ENCODE assay signal across 22 cellular contexts in genomic region chr6:41743406-41744235, GRCh38. TPM values are rescaled to one million over a fixed set of nuclear protein-coding genes. Genes with fewer than 3 reads are reported as not detected.
DNase-seq lines count a peak whose midpoint lies in the region; ATAC-seq, FAIRE-seq and TF ChIP-seq lines count a peak whose summit lies in the region.
"Had no signal": no experiment of that assay in that cellular context is flagged by ENCODE, and none has a peak within 500 bp of the region (broad histone marks: within the 10 kb centered on the region; RNA-seq: fewer than 3 reads in every experiment).

No MANE protein-coding gene starts in this region.

- in situ Hi-C loops in HepG2 (cut with HindIII; ENCODE audit: extremely low pct_ligation_motif_present, low pct_unique_long_range_greater_than_20kb), result no loop called here

- no peaks in the 10 kb centered on the region for H4K20me1 ChIP-seq in HepG2 (ENCODE audit: insufficient read depth, low read length)

- no TSS peak for BruUV-seq in HepG2 (replicated peaks; lab: Mats Ljungman, UMichigan)

- TF ChIP-seq POLR2A in HepG2 (IDR thresholded peaks at IDR 0.05; ENCODE audit: insufficient read depth in 1 of 2, low read depth in 2 of 2, low read length in 2 of 2) (no peak), right lobe of liver (IDR thresholded peaks at IDR 0.05) (no peak)

- H3K27ac ChIP-seq in HepG2 (ENCODE audit: extremely low read length, insufficient read depth, low read length) (no peak overlapping the region), right lobe of liver (no peak overlapping the region), WERI-Rb-1 (no peak overlapping the region)

- CTCF ChIA-PET in HepG2 (lab: Yijun Ruan, JAX; ENCODE audit: low intra/inter-chr PET ratio, low total read pairs), result no interaction called here

- H3K4me3 ChIP-seq in HepG2 (replicated peaks in 1 of 3; ENCODE audit: insufficient read depth in 1 of 3, low read depth in 2 of 3, low read length in 3 of 3) (no peak overlapping the region), right lobe of liver (no peak overlapping the region), mucosa of stomach (ENCODE audit: low read length) (peak overlapping the region; percentile 12), WERI-Rb-1 (ENCODE audit: low read depth, low read length) (no peak overlapping the region)

- no peak overlapping the region for H3K4me2 ChIP-seq in HepG2 (ENCODE audit: low read depth, low read length)
- H3K4me2 ChIP-seq: SK-N-SH had no signal

- no peaks in the 10 kb centered on the region for H3K79me2 ChIP-seq in HepG2 (ENCODE audit: insufficient read depth, low read length)

- no peak for TF ChIP-seq RAD21 in HepG2 (CRISPR knock-in tag; IDR thresholded peaks at IDR 0.05)

- ATAC-seq in HepG2 (no peak), right lobe of liver (no peak)

- TF ChIP-seq EP300 in HepG2 (IDR thresholded peaks at IDR 0.05; ENCODE audit: low read depth in 2 of 2, low read length in 2 of 2) (no peak), HepG2 (CRISPR knock-in tag; IDR thresholded peaks at IDR 0.05; ENCODE audit: borderline replicate concordance) (no peak)

- H3K36me3 ChIP-seq in HepG2 (replicated peaks in 1 of 2; ENCODE audit: control insufficient read depth in 1 of 2, insufficient read depth in 2 of 2, low read length in 2 of 2) (no peaks in the 10 kb centered on the region), right lobe of liver (no peaks in the 10 kb centered on the region), mucosa of stomach (ENCODE audit: control insufficient read depth, insufficient read depth, low read length) (no peaks in the 10 kb centered on the region), WERI-Rb-1 (no peaks in the 10 kb centered on the region)

- intact Hi-C loops in HepG2 (cut with micrococcal nuclease; ENCODE audit: unreplicated experiment), result no loop called here
- intact Hi-C loops in right lobe of liver (cut with DNase I), result no loop called here

- POLR2A ChIA-PET in HepG2 (lab: Yijun Ruan, JAX), result interaction anchor here (1.1 to 10.4 kb wide), 4 partner anchors 9 to 25 kb away, joined by 5 to 120 read pairs (median 66); partner anchors contain the start of gene TFEB

- H3K27me3 ChIP-seq in HepG2 (ENCODE audit: control insufficient read depth in 1 of 2, insufficient read depth in 2 of 2, low read length in 2 of 2) (no peaks in the 10 kb centered on the region), right lobe of liver (no peaks in the 10 kb centered on the region), mucosa of stomach (ENCODE audit: control insufficient read depth, insufficient read depth, low read length) (no peaks in the 10 kb centered on the region), WERI-Rb-1 (ENCODE audit: insufficient read depth, low read depth, severe bottlenecking) (no peaks in the 10 kb centered on the region)

- WGBS in HepG2 (ENCODE audit: low lambda C conversion rate), result 95% methylated on average over 1 of the region's 6 CpGs
- WGBS in right lobe of liver (ENCODE audit: insufficient coverage, low coverage, low lambda C conversion rate, missing lambda C conversion rate), result 90% methylated on average over 3 of the region's 6 CpGs

- FAIRE-seq in HepG2 (lab: Jason Lieb, UNC), result no peak
- FAIRE-seq: G401.6 had no signal

- no peak overlapping the region for H2AFZ ChIP-seq in HepG2 (ENCODE audit: low read length)

- DNase-seq in HepG2 (ENCODE audit: low spot score) (no peak), right lobe of liver (no peak), LoVo (ENCODE audit: low spot score) (no peak), hepatic stellate cell (ENCODE audit: low spot score) (no peak), WERI-Rb-1 (no peak)
- DNase-seq: 8988T; DMS 273 treated with DMSO at 0.1 percent for 48 hours; DND-41; Kasumi-1; MM.1S; NCI-H1092; NCI-H146; NCI-H2081; NCI-H446 treated with DMSO at 0.1 percent for 48 hours; NCI-H69; NK-92 treated with Interleukin-12 subunit alpha and Interleukin-12 subunit beta, amount 100 ng/mL, for 24 hours; SHP77 treated with DMSO at 0.1 percent for 48 hours; SK-N-SH had no signal

- H3K4me1 ChIP-seq in HepG2 (ENCODE audit: insufficient read depth, low read length) (peaks cover 100% of the 10 kb centered on the region), right lobe of liver (no peaks in the 10 kb centered on the region), mucosa of stomach (ENCODE audit: control insufficient read depth, insufficient read depth, low read length) (peaks cover 74% of the 10 kb centered on the region)

- H3K9me3 ChIP-seq in HepG2 (ENCODE audit: low read length), result no peaks in the 10 kb centered on the region
- no peaks in the 10 kb centered on the region for H3K9me3 ChIP-seq in right lobe of liver
- H3K9me3 ChIP-seq in mucosa of stomach (ENCODE audit: control insufficient read depth, low read length), result no peaks in the 10 kb centered on the region
- no peaks in the 10 kb centered on the region for H3K9me3 ChIP-seq in WERI-Rb-1 (ENCODE audit: severe bottlenecking)
- H3K9me3 ChIP-seq: SK-N-SH had no signal

- TF ChIP-seq CTCF in HepG2 (CRISPR knock-in tag; IDR thresholded peaks at IDR 0.05) (no peak), right lobe of liver (IDR thresholded peaks at IDR 0.05) (no peak), WERI-Rb-1 (IDR thresholded peaks at IDR 0.05; ENCODE audit: low read depth, low read length) (no peak)

- H3K9ac ChIP-seq in HepG2 (ENCODE audit: insufficient read depth, low read depth, low read length) (no peak overlapping the region), mucosa of stomach (ENCODE audit: low read length) (peak overlapping the region; percentile 63)
- H3K9ac ChIP-seq: SK-N-SH had no signal

RNA-seq across cellular contexts. Expression of gene PGC, which starts 3.6 kb away (rescaled TPM):
- 225 and 502 TPM in 2 replicates for total RNA-seq in HepG2 (2016; rRNA removed; fragmentation: Illumina TruSeq; extraction: Trizol)
- 33.5 and 35.5 TPM in 2 replicates for total RNA-seq in HepG2 (2016; cell fraction: cytosol; rRNA removed; fragmentation: Illumina TruSeq; extraction: Trizol; ENCODE audit: low read depth)
- 215 and 502 TPM in 2 replicates for total RNA-seq in HepG2 (2016; cell fraction: insoluble cytoplasmic fraction; rRNA removed; fragmentation: Illumina TruSeq; extraction: Trizol)
- 52.5 and 53.3 TPM in 2 replicates for total RNA-seq in HepG2 (2016; cell fraction: membrane; rRNA removed; fragmentation: Illumina TruSeq; extraction: Trizol)
- total RNA-seq in HepG2 (2016; cell fraction: nucleus; rRNA removed; fragmentation: Illumina TruSeq; extraction: Trizol), result 408 and 459 TPM in 2 replicates
- polyA plus RNA-seq in HepG2 (2011; rRNA removed), result 397 and 426 TPM in 2 replicates
- polyA plus RNA-seq in HepG2 (2011; cell fraction: cytosol; rRNA removed), result 243 and 350 TPM in 2 replicates
- 216 and 252 TPM in 2 replicates for polyA plus RNA-seq in HepG2 (2011; cell fraction: nucleus; rRNA removed)
- 62.0 and 149 TPM in 2 replicates for polyA plus RNA-seq in HepG2 (2012)
- polyA plus RNA-seq in HepG2 (2016; cell fraction: cytosol; fragmentation: Illumina TruSeq; extraction: Trizol; ENCODE audit: low read depth), result 47.7 and 50.1 TPM in 2 replicates
- 245 and 256 TPM in 2 replicates for polyA plus RNA-seq in HepG2 (2016; cell fraction: insoluble cytoplasmic fraction; fragmentation: Illumina TruSeq; extraction: Trizol; ENCODE audit: low read depth)
- 48.1 and 51.7 TPM in 2 replicates for polyA plus RNA-seq in HepG2 (2016; cell fraction: membrane; fragmentation: Illumina TruSeq; extraction: Trizol; ENCODE audit: low read depth)
- 704 and 739 TPM in 2 replicates for polyA plus RNA-seq in HepG2 (2016; cell fraction: nucleus; fragmentation: Illumina TruSeq; extraction: Trizol; ENCODE audit: insufficient read depth, low read depth)
- polyA minus RNA-seq in HepG2 (2011; rRNA and poly(A)+ RNA removed; ENCODE audit: low replicate concordance), result 0.21 and 469 TPM in 2 replicates
- 339 and 439 TPM in 2 replicates for polyA minus RNA-seq in HepG2 (2011; cell fraction: cytosol; rRNA and poly(A)+ RNA removed)
- 61.8 and 63.7 TPM in 2 replicates for polyA minus RNA-seq in HepG2 (2011; cell fraction: nucleus; rRNA and poly(A)+ RNA removed)
- under 1 TPM in 1 of 6 experiments, not detected in 5; 0.31 TPM for total RNA-seq in right lobe of liver
- total RNA-seq: H4 had no signal
- polyA plus RNA-seq: AG04450, SK-N-SH had no signal

RNA-seq across cellular contexts. Expression of gene TFEB, which starts 8.2 kb away (rescaled TPM):
- total RNA-seq in HepG2 (2016; rRNA removed; fragmentation: Illumina TruSeq; extraction: Trizol) (12.8 and 13.3 TPM in 2 replicates), right lobe of liver (1 to 10 TPM; 4.5 to 9.2 (median 6.6) TPM)
- 7.3 and 10.0 TPM in 2 replicates for total RNA-seq in HepG2 (2016; cell fraction: cytosol; rRNA removed; fragmentation: Illumina TruSeq; extraction: Trizol; ENCODE audit: low read depth)
- total RNA-seq in HepG2 (2016; cell fraction: insoluble cytoplasmic fraction; rRNA removed; fragmentation: Illumina TruSeq; extraction: Trizol), result 10.9 and 15.1 TPM in 2 replicates
- total RNA-seq in HepG2 (2016; cell fraction: membrane; rRNA removed; fragmentation: Illumina TruSeq; extraction: Trizol), result 15.3 and 15.8 TPM in 2 replicates
- 9.0 and 11.5 TPM in 2 replicates for total RNA-seq in HepG2 (2016; cell fraction: nucleus; rRNA removed; fragmentation: Illumina TruSeq; extraction: Trizol)
- 18.7 and 21.6 TPM in 2 replicates for polyA plus RNA-seq in HepG2 (2011; rRNA removed)
- 7.6 and 16.3 TPM in 2 replicates for polyA plus RNA-seq in HepG2 (2011; cell fraction: cytosol; rRNA removed)
- polyA plus RNA-seq in HepG2 (2011; cell fraction: nucleus; rRNA removed), result 14.8 and 19.8 TPM in 2 replicates
- polyA plus RNA-seq in HepG2 (2012), result 4.8 and 7.7 TPM in 2 replicates
- 8.4 and 9.0 TPM in 2 replicates for polyA plus RNA-seq in HepG2 (2016; cell fraction: cytosol; fragmentation: Illumina TruSeq; extraction: Trizol; ENCODE audit: low read depth)
- 13.2 and 14.2 TPM in 2 replicates for polyA plus RNA-seq in HepG2 (2016; cell fraction: insoluble cytoplasmic fraction; fragmentation: Illumina TruSeq; extraction: Trizol; ENCODE audit: low read depth)
- 12.3 and 14.8 TPM in 2 replicates for polyA plus RNA-seq in HepG2 (2016; cell fraction: membrane; fragmentation: Illumina TruSeq; extraction: Trizol; ENCODE audit: low read depth)
- 26.4 and 27.9 TPM in 2 replicates for polyA plus RNA-seq in HepG2 (2016; cell fraction: nucleus; fragmentation: Illumina TruSeq; extraction: Trizol; ENCODE audit: insufficient read depth, low read depth)
- 22.8 and 39.7 TPM in 2 replicates for polyA minus RNA-seq in HepG2 (2011; rRNA and poly(A)+ RNA removed; ENCODE audit: low replicate concordance)
- 9.2 and 12.8 TPM in 2 replicates for polyA minus RNA-seq in HepG2 (2011; cell fraction: cytosol; rRNA and poly(A)+ RNA removed)
- polyA minus RNA-seq in HepG2 (2011; cell fraction: nucleus; rRNA and poly(A)+ RNA removed), result 9.1 and 10.8 TPM in 2 replicates

RNA-seq across cellular contexts. Expression of gene FRS3, which starts 36.1 kb away (rescaled TPM):
- total RNA-seq in HepG2 (2016; rRNA removed; fragmentation: Illumina TruSeq; extraction: Trizol) (1.5 and 3.0 TPM in 2 replicates), right lobe of liver (1 to 10 TPM in 5 of 6 experiments, under 1 TPM in 1; 0.68 to 3.0 (median 1.9) TPM)
- total RNA-seq in HepG2 (2016; cell fraction: cytosol; rRNA removed; fragmentation: Illumina TruSeq; extraction: Trizol; ENCODE audit: low read depth), result 3.2 and 3.7 TPM in 2 replicates
- total RNA-seq in HepG2 (2016; cell fraction: insoluble cytoplasmic fraction; rRNA removed; fragmentation: Illumina TruSeq; extraction: Trizol), result 1.2 and 2.7 TPM in 2 replicates
- total RNA-seq in HepG2 (2016; cell fraction: membrane; rRNA removed; fragmentation: Illumina TruSeq; extraction: Trizol), result 6.5 and 6.6 TPM in 2 replicates
- total RNA-seq in HepG2 (2016; cell fraction: nucleus; rRNA removed; fragmentation: Illumina TruSeq; extraction: Trizol), result 3.2 and 4.8 TPM in 2 replicates
- 7.1 and 7.4 TPM in 2 replicates for polyA plus RNA-seq in HepG2 (2011; rRNA removed)
- 6.7 TPM in 2 replicates for polyA plus RNA-seq in HepG2 (2011; cell fraction: cytosol; rRNA removed)
- polyA plus RNA-seq in HepG2 (2011; cell fraction: nucleus; rRNA removed), result 11.2 and 14.1 TPM in 2 replicates
- 2.5 and 2.9 TPM in 2 replicates for polyA plus RNA-seq in HepG2 (2012)
- 5.9 and 6.1 TPM in 2 replicates for polyA plus RNA-seq in HepG2 (2016; cell fraction: cytosol; fragmentation: Illumina TruSeq; extraction: Trizol; ENCODE audit: low read depth)
- 3.0 and 3.6 TPM in 2 replicates for polyA plus RNA-seq in HepG2 (2016; cell fraction: insoluble cytoplasmic fraction; fragmentation: Illumina TruSeq; extraction: Trizol; ENCODE audit: low read depth)
- polyA plus RNA-seq in HepG2 (2016; cell fraction: membrane; fragmentation: Illumina TruSeq; extraction: Trizol; ENCODE audit: low read depth), result 10.2 and 10.3 TPM in 2 replicates
- polyA plus RNA-seq in HepG2 (2016; cell fraction: nucleus; fragmentation: Illumina TruSeq; extraction: Trizol; ENCODE audit: insufficient read depth, low read depth), result 11.8 and 13.3 TPM in 2 replicates
- polyA minus RNA-seq in HepG2 (2011; rRNA and poly(A)+ RNA removed; ENCODE audit: low replicate concordance), result 2.6 and 8.3 TPM in 2 replicates
- polyA minus RNA-seq in HepG2 (2011; cell fraction: cytosol; rRNA and poly(A)+ RNA removed), result 0.89 and 2.1 TPM in 2 replicates
- polyA minus RNA-seq in HepG2 (2011; cell fraction: nucleus; rRNA and poly(A)+ RNA removed), result 3.4 and 3.5 TPM in 2 replicates

RNA-seq across cellular contexts. Expression of gene PRICKLE4, which starts 37.0 kb away (rescaled TPM):
- 1.2 TPM in 1 of 2 replicates, not detected in the other for total RNA-seq in HepG2 (2016; rRNA removed; fragmentation: Illumina TruSeq; extraction: Trizol)
- total RNA-seq in HepG2 (2016; cell fraction: cytosol; rRNA removed; fragmentation: Illumina TruSeq; extraction: Trizol; ENCODE audit: low read depth), result 0.91 TPM in 1 of 2 replicates, not detected in the other
- 0.50 TPM in 1 of 2 replicates, not detected in the other for total RNA-seq in HepG2 (2016; cell fraction: insoluble cytoplasmic fraction; rRNA removed; fragmentation: Illumina TruSeq; extraction: Trizol)
- not detected in 2 replicates for total RNA-seq in HepG2 (2016; cell fraction: membrane; rRNA removed; fragmentation: Illumina TruSeq; extraction: Trizol)
- 0.88 and 1.6 TPM in 2 replicates for total RNA-seq in HepG2 (2016; cell fraction: nucleus; rRNA removed; fragmentation: Illumina TruSeq; extraction: Trizol)
- polyA plus RNA-seq in HepG2 (2011; rRNA removed), result 0.74 and 0.92 TPM in 2 replicates
- polyA plus RNA-seq in HepG2 (2011; cell fraction: cytosol; rRNA removed), result 0.15 and 0.34 TPM in 2 replicates
- 26.8 and 42.0 TPM in 2 replicates for polyA plus RNA-seq in HepG2 (2011; cell fraction: nucleus; rRNA removed)
- polyA plus RNA-seq in HepG2 (2012), result 3.7 and 5.4 TPM in 2 replicates
- polyA plus RNA-seq in HepG2 (2016; cell fraction: cytosol; fragmentation: Illumina TruSeq; extraction: Trizol; ENCODE audit: low read depth), result not detected in 2 replicates
- polyA plus RNA-seq in HepG2 (2016; cell fraction: insoluble cytoplasmic fraction; fragmentation: Illumina TruSeq; extraction: Trizol; ENCODE audit: low read depth), result not detected in 2 replicates
- not detected in 2 replicates for polyA plus RNA-seq in HepG2 (2016; cell fraction: membrane; fragmentation: Illumina TruSeq; extraction: Trizol; ENCODE audit: low read depth)
- polyA plus RNA-seq in HepG2 (2016; cell fraction: nucleus; fragmentation: Illumina TruSeq; extraction: Trizol; ENCODE audit: insufficient read depth, low read depth), result 10.5 and 24.2 TPM in 2 replicates
- 0.30 TPM in 1 of 2 replicates, not detected in the other for polyA minus RNA-seq in HepG2 (2011; rRNA and poly(A)+ RNA removed; ENCODE audit: low replicate concordance)
- not detected in 2 replicates for polyA minus RNA-seq in HepG2 (2011; cell fraction: cytosol; rRNA and poly(A)+ RNA removed)
- 3.6 and 5.6 TPM in 2 replicates for polyA minus RNA-seq in HepG2 (2011; cell fraction: nucleus; rRNA and poly(A)+ RNA removed)
- total RNA-seq in right lobe of liver, result 1 to 10 TPM in 5 of 6 experiments, not detected in 1; 1.3 to 3.1 (median 2.7) TPM
- total RNA-seq: H4 had no signal
- polyA plus RNA-seq: AG04450 had no signal

RNA-seq across cellular contexts. Expression of gene TOMM6, which starts 43.9 kb away (rescaled TPM):
- total RNA-seq in HepG2 (2016; rRNA removed; fragmentation: Illumina TruSeq; extraction: Trizol) (321 and 480 TPM in 2 replicates), right lobe of liver (100 to 1,000 TPM in 1 of 6 experiments, 10 to 100 TPM in 5; 61.8 to 104 (median 75.6) TPM)
- 182 and 204 TPM in 2 replicates for total RNA-seq in HepG2 (2016; cell fraction: cytosol; rRNA removed; fragmentation: Illumina TruSeq; extraction: Trizol; ENCODE audit: low read depth)
- 330 and 503 TPM in 2 replicates for total RNA-seq in HepG2 (2016; cell fraction: insoluble cytoplasmic fraction; rRNA removed; fragmentation: Illumina TruSeq; extraction: Trizol)
- total RNA-seq in HepG2 (2016; cell fraction: membrane; rRNA removed; fragmentation: Illumina TruSeq; extraction: Trizol), result 320 and 325 TPM in 2 replicates
- total RNA-seq in HepG2 (2016; cell fraction: nucleus; rRNA removed; fragmentation: Illumina TruSeq; extraction: Trizol), result 122 and 129 TPM in 2 replicates
- 253 and 320 TPM in 2 replicates for polyA plus RNA-seq in HepG2 (2011; rRNA removed)
- polyA plus RNA-seq in HepG2 (2011; cell fraction: cytosol; rRNA removed), result 433 and 522 TPM in 2 replicates
- polyA plus RNA-seq in HepG2 (2011; cell fraction: nucleus; rRNA removed), result 91.8 and 123 TPM in 2 replicates
- polyA plus RNA-seq in HepG2 (2012), result 249 and 333 TPM in 2 replicates
- polyA plus RNA-seq in HepG2 (2016; cell fraction: cytosol; fragmentation: Illumina TruSeq; extraction: Trizol; ENCODE audit: low read depth), result 294 and 323 TPM in 2 replicates
- 735 and 804 TPM in 2 replicates for polyA plus RNA-seq in HepG2 (2016; cell fraction: insoluble cytoplasmic fraction; fragmentation: Illumina TruSeq; extraction: Trizol; ENCODE audit: low read depth)
- 428 and 438 TPM in 2 replicates for polyA plus RNA-seq in HepG2 (2016; cell fraction: membrane; fragmentation: Illumina TruSeq; extraction: Trizol; ENCODE audit: low read depth)
- polyA plus RNA-seq in HepG2 (2016; cell fraction: nucleus; fragmentation: Illumina TruSeq; extraction: Trizol; ENCODE audit: insufficient read depth, low read depth), result 298 and 310 TPM in 2 replicates
- polyA minus RNA-seq in HepG2 (2011; rRNA and poly(A)+ RNA removed; ENCODE audit: low replicate concordance), result 74.4 and 157 TPM in 2 replicates
- 41.7 and 56.4 TPM in 2 replicates for polyA minus RNA-seq in HepG2 (2011; cell fraction: cytosol; rRNA and poly(A)+ RNA removed)
- polyA minus RNA-seq in HepG2 (2011; cell fraction: nucleus; rRNA and poly(A)+ RNA removed), result 32.9 and 43.8 TPM in 2 replicates

Comparison
In these comparisons a context has a peak if more than half of its experiments do, and no peak if none do; other contexts are left out.
1. RNA of gene PGC, which starts 3.6 kb away (total RNA-seq): 33.5 to 502 TPM in HepG2; 0.31 TPM in right lobe of liver; every median in the first group is over 10 times any median in the second.